In genomic region chr20:11218035-11218680, GRCh38 we compare ENCODE assay signal across 15 cellular contexts.
"Had no signal": no experiment of that assay in that cellular context is flagged by ENCODE, and none has a peak within 500 bp of the region (broad histone marks: within the 10 kb centered on the region; RNA-seq: fewer than 3 reads in every experiment).

No MANE protein-coding gene starts in this region.

- H3K9me3 ChIP-seq: breast epithelium, esophagus muscularis mucosa, ovary, thyroid gland had no signal

- H3K9me3 Mint-ChIP-seq: activated B cell treated with CpG ODN at 0.5 μM for 24 hours; activated CD4-positive, alpha-beta T cell treated with anti-CD3 and anti-CD28 coated beads, Interleukin-2, amount 10 ng/mL, durations not matched to agents 24 days and 14 days; activated naive CD8-positive, alpha-beta T cell treated with anti-CD3 and anti-CD28 coated beads for 36 hours had no signal

- H3K4me1 Mint-ChIP-seq: activated B cell treated with CpG ODN at 0.5 μM for 24 hours; activated CD4-positive, alpha-beta T cell treated with anti-CD3 and anti-CD28 coated beads, Interleukin-2, amount 10 ng/mL, durations not matched to agents 24 days and 14 days; activated naive CD8-positive, alpha-beta T cell treated with anti-CD3 and anti-CD28 coated beads for 36 hours had no signal

- H3K4me3 ChIP-seq: breast epithelium, dorsolateral prefrontal cortex, esophagus muscularis mucosa, ovary, thyroid gland had no signal

- H3K27ac Mint-ChIP-seq: activated B cell treated with CpG ODN at 0.5 μM for 24 hours; activated CD4-positive, alpha-beta T cell treated with anti-CD3 and anti-CD28 coated beads, Interleukin-2, amount 10 ng/mL, durations not matched to agents 24 days and 14 days; activated naive CD8-positive, alpha-beta T cell treated with anti-CD3 and anti-CD28 coated beads for 36 hours; stimulated activated naive B cell treated with anti-CD40 and anti-IgM and Interleukin-4, amounts not matched to agents 10 μg/mL and 1 μg/mL and 100 μg/mL, for 72 hours had no signal

- H3K27ac ChIP-seq: breast epithelium, esophagus muscularis mucosa, ovary, thyroid gland had no signal

- H3K27me3 Mint-ChIP-seq: activated B cell treated with CpG ODN at 0.5 μM for 24 hours; activated CD4-positive, alpha-beta T cell treated with anti-CD3 and anti-CD28 coated beads, Interleukin-2, amount 10 ng/mL, durations not matched to agents 24 days and 14 days; activated naive CD8-positive, alpha-beta T cell treated with anti-CD3 and anti-CD28 coated beads for 36 hours; stimulated activated naive B cell treated with anti-CD40 and anti-IgM and Interleukin-4, amounts not matched to agents 10 μg/mL and 1 μg/mL and 100 μg/mL, for 72 hours had no signal

- H3K27me3 ChIP-seq: breast epithelium, dorsolateral prefrontal cortex, esophagus muscularis mucosa, ovary, thyroid gland had no signal

- H3K36me3 Mint-ChIP-seq: activated naive CD8-positive, alpha-beta T cell treated with anti-CD3 and anti-CD28 coated beads for 36 hours; stimulated activated naive B cell treated with anti-CD40 and anti-IgM and Interleukin-4, amounts not matched to agents 10 μg/mL and 1 μg/mL and 100 μg/mL, for 72 hours had no signal

- H3K4me3 Mint-ChIP-seq: activated B cell treated with CpG ODN at 0.5 μM for 24 hours; activated CD4-positive, alpha-beta T cell treated with anti-CD3 and anti-CD28 coated beads, Interleukin-2, amount 10 ng/mL, durations not matched to agents 24 days and 14 days; activated naive CD8-positive, alpha-beta T cell treated with anti-CD3 and anti-CD28 coated beads for 36 hours; stimulated activated naive B cell treated with anti-CD40 and anti-IgM and Interleukin-4, amounts not matched to agents 10 μg/mL and 1 μg/mL and 100 μg/mL, for 72 hours had no signal

- H3K36me3 ChIP-seq: breast epithelium, esophagus muscularis mucosa, ovary, thyroid gland had no signal

- H3K4me1 ChIP-seq: breast epithelium, thyroid gland had no signal

- DNase-seq: activated B cell treated with CpG ODN at 0.5 μM for 24 hours; activated CD4-positive, alpha-beta T cell treated with anti-CD3 and anti-CD28 coated beads, Interleukin-2, amount 10 ng/mL, durations not matched to agents 24 days and 14 days; activated CD8-positive, alpha-beta memory T cell treated with anti-CD3 and anti-CD28 coated beads, Interleukin-2, amount 50 U/mL, for 48 hours; activated naive CD8-positive, alpha-beta T cell treated with anti-CD3 and anti-CD28 coated beads for 36 hours; dorsolateral prefrontal cortex; hippocampal formation; kidney; ovary; stimulated activated CD4-positive, alpha-beta T cell treated with anti-CD3 and anti-CD28 coated beads, Interleukin-15, amount 100 ng/mL, for 24 hours; stimulated activated CD4-positive, alpha-beta T cell treated with anti-CD3 and anti-CD28 coated beads, Interleukin-4, amount 100 ng/mL, for 1 hour; stimulated activated naive B cell treated with anti-CD40 and anti-IgM and Interleukin-4, amounts not matched to agents 10 μg/mL and 1 μg/mL and 100 μg/mL, for 72 hours; T-helper 2 cell; thyroid gland had no signal
